ENCODE assay signal across 1 cellular context in the genomic region with DNA sequence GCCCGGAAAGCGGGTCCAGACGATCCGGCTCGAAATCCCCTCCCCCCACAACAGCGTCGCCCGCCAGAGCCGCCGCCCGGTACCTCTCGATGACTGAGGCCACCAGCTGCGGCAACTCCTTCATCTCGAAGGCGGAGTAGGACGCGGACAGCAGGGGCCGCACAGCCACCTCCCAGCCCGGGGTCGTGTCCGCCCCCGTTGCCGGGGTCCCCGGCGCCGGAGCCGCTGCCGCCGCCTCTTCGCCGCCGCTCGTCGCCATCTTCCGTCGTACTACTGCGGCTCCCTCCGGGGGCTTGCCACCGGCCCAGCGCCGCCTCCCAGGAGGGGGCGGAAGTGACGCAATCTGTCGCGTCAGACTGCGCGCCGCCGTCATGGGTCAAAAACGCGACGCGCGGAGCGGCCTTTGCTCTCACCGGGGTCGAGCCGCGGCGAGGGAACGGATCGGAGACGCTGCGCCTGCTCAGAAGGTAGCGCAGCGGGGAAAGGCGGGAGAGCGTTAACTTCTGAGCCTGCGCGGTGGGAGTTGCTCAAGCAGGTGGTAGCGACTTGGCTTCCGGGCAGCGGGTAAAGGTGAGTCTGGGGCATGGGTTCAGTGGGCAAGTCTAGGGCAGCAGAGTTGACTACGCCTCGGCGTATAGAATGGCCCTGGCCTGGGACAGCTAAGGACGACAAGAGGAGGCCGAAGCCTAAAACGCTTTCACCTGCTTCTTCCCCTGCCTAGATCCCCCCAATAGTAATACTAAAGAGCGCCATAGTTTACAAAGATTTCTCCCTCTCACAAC.
TF ChIP-seq lines count a peak whose summit lies in the region.

A gene (minus strand): TSS at position 277 of the 782 bp plus-strand sequence. CDS start 18 bp downstream, at position 259.

TF ChIP-seq in HEK293, 187 proteins besides CTCF, POLR2A, EP300 and RAD21 (continued from another document and continues in another):
- TF ChIP-seq, protein P1, sequence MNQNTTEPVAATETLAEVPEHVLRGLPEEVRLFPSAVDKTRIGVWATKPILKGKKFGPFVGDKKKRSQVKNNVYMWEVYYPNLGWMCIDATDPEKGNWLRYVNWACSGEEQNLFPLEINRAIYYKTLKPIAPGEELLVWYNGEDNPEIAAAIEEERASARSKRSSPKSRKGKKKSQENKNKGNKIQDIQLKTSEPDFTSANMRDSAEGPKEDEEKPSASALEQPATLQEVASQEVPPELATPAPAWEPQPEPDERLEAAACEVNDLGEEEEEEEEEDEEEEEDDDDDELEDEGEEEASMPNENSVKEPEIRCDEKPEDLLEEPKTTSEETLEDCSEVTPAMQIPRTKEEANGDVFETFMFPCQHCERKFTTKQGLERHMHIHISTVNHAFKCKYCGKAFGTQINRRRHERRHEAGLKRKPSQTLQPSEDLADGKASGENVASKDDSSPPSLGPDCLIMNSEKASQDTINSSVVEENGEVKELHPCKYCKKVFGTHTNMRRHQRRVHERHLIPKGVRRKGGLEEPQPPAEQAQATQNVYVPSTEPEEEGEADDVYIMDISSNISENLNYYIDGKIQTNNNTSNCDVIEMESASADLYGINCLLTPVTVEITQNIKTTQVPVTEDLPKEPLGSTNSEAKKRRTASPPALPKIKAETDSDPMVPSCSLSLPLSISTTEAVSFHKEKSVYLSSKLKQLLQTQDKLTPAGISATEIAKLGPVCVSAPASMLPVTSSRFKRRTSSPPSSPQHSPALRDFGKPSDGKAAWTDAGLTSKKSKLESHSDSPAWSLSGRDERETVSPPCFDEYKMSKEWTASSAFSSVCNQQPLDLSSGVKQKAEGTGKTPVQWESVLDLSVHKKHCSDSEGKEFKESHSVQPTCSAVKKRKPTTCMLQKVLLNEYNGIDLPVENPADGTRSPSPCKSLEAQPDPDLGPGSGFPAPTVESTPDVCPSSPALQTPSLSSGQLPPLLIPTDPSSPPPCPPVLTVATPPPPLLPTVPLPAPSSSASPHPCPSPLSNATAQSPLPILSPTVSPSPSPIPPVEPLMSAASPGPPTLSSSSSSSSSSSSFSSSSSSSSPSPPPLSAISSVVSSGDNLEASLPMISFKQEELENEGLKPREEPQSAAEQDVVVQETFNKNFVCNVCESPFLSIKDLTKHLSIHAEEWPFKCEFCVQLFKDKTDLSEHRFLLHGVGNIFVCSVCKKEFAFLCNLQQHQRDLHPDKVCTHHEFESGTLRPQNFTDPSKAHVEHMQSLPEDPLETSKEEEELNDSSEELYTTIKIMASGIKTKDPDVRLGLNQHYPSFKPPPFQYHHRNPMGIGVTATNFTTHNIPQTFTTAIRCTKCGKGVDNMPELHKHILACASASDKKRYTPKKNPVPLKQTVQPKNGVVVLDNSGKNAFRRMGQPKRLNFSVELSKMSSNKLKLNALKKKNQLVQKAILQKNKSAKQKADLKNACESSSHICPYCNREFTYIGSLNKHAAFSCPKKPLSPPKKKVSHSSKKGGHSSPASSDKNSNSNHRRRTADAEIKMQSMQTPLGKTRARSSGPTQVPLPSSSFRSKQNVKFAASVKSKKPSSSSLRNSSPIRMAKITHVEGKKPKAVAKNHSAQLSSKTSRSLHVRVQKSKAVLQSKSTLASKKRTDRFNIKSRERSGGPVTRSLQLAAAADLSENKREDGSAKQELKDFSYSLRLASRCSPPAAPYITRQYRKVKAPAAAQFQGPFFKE (tag by site-specific recombination; IDR thresholded peaks at IDR 0.05; ENCODE audit: borderline replicate concordance): no peak
- TF ChIP-seq RBAK (tag by site-specific recombination; IDR thresholded peaks at IDR 0.05): no peak
- TF ChIP-seq ZNF626 (tag by site-specific recombination; IDR thresholded peaks at IDR 0.05): no peak
- no peak for TF ChIP-seq HOXD13 (CRISPR knock-in tag; IDR thresholded peaks at IDR 0.05; ENCODE audit: borderline replicate concordance)
- no peak for TF ChIP-seq ZNF529 (tag by site-specific recombination; IDR thresholded peaks at IDR 0.05; ENCODE audit: insufficient replicate concordance)
- TF ChIP-seq GLI4 (tag by site-specific recombination; IDR thresholded peaks at IDR 0.05): no peak
- TF ChIP-seq OVOL3 (tag by site-specific recombination; IDR thresholded peaks at IDR 0.05): no peak; the same call in 1 of the 2 replicates
- TF ChIP-seq ZBTB48 (tag by site-specific recombination; IDR thresholded peaks at IDR 0.05): no peak; the same call in 1 of the 2 replicates
- no peak for TF ChIP-seq ZNF510 (tag by site-specific recombination; IDR thresholded peaks at IDR 0.05; ENCODE audit: insufficient replicate concordance)
- peak; percentile 57; the same call in 1 of the 2 replicates for TF ChIP-seq ZNF785 (tag by site-specific recombination; IDR thresholded peaks at IDR 0.05)
- peak; percentile 84 for TF ChIP-seq KLF10 (tag by site-specific recombination; IDR thresholded peaks at IDR 0.05)
- TF ChIP-seq KLF16 (tag by site-specific recombination; IDR thresholded peaks at IDR 0.05): no peak; the same call in 1 of the 2 replicates
- TF ChIP-seq, protein P2, sequence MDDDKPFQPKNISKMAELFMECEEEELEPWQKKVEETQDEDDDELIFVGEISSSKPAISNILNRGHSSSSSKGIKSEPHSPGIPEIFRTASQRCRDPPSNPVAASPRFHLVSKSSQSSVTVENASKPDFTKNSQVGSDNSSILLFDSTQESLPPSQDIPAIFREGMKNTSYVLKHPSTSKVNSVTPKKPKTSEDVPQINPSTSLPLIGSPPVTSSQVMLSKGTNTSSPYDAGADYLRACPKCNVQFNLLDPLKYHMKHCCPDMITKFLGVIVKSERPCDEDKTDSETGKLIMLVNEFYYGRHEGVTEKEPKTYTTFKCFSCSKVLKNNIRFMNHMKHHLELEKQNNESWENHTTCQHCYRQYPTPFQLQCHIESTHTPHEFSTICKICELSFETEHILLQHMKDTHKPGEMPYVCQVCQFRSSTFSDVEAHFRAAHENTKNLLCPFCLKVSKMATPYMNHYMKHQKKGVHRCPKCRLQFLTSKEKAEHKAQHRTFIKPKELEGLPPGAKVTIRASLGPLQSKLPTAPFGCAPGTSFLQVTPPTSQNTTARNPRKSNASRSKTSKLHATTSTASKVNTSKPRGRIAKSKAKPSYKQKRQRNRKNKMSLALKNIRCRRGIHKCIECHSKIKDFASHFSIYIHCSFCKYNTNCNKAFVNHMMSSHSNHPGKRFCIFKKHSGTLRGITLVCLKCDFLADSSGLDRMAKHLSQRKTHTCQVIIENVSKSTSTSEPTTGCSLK (tag by site-specific recombination; IDR thresholded peaks at IDR 0.05): no peak
- TF ChIP-seq, protein P3, sequence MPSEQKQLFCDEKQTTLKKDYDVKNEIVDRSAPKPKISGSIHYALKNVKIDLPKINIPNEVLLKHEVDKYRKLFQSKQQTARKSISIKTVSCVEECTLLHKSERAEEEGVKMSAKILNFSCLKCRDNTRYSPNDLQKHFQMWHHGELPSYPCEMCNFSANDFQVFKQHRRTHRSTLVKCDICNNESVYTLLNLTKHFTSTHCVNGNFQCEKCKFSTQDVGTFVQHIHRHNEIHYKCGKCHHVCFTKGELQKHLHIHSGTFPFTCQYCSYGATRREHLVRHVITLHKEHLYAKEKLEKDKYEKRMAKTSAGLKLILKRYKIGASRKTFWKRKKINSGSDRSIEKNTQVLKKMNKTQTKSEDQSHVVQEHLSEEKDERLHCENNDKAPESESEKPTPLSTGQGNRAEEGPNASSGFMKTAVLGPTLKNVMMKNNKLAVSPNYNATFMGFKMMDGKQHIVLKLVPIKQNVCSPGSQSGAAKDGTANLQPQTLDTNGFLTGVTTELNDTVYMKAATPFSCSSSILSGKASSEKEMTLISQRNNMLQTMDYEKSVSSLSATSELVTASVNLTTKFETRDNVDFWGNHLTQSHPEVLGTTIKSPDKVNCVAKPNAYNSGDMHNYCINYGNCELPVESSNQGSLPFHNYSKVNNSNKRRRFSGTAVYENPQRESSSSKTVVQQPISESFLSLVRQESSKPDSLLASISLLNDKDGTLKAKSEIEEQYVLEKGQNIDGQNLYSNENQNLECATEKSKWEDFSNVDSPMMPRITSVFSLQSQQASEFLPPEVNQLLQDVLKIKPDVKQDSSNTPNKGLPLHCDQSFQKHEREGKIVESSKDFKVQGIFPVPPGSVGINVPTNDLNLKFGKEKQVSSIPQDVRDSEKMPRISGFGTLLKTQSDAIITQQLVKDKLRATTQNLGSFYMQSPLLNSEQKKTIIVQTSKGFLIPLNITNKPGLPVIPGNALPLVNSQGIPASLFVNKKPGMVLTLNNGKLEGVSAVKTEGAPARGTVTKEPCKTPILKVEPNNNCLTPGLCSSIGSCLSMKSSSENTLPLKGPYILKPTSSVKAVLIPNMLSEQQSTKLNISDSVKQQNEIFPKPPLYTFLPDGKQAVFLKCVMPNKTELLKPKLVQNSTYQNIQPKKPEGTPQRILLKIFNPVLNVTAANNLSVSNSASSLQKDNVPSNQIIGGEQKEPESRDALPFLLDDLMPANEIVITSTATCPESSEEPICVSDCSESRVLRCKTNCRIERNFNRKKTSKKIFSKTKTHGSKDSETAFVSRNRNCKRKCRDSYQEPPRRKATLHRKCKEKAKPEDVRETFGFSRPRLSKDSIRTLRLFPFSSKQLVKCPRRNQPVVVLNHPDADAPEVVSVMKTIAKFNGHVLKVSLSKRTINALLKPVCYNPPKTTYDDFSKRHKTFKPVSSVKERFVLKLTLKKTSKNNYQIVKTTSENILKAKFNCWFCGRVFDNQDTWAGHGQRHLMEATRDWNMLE (tag by site-specific recombination; conservative IDR thresholded peaks at IDR 0.05; ENCODE audit: low read depth): peak; percentile 53; the same call in 1 of the 2 replicates
- peak; percentile 94 for TF ChIP-seq SCRT2 (tag by site-specific recombination; IDR thresholded peaks at IDR 0.05)
- no peak for TF ChIP-seq ZNF223 (tag by site-specific recombination; IDR thresholded peaks at IDR 0.05)
- TF ChIP-seq ZNF544 (tag by site-specific recombination; IDR thresholded peaks at IDR 0.05): no peak
- peak; percentile 94 for TF ChIP-seq ZNF610 (tag by site-specific recombination; IDR thresholded peaks at IDR 0.05; ENCODE audit: borderline replicate concordance)
- TF ChIP-seq ZNF473 (tag by site-specific recombination; IDR thresholded peaks at IDR 0.05): no peak
- TF ChIP-seq ZNF530 (tag by site-specific recombination; IDR thresholded peaks at IDR 0.05; ENCODE audit: low read depth): no peak
- TF ChIP-seq, protein P4, sequence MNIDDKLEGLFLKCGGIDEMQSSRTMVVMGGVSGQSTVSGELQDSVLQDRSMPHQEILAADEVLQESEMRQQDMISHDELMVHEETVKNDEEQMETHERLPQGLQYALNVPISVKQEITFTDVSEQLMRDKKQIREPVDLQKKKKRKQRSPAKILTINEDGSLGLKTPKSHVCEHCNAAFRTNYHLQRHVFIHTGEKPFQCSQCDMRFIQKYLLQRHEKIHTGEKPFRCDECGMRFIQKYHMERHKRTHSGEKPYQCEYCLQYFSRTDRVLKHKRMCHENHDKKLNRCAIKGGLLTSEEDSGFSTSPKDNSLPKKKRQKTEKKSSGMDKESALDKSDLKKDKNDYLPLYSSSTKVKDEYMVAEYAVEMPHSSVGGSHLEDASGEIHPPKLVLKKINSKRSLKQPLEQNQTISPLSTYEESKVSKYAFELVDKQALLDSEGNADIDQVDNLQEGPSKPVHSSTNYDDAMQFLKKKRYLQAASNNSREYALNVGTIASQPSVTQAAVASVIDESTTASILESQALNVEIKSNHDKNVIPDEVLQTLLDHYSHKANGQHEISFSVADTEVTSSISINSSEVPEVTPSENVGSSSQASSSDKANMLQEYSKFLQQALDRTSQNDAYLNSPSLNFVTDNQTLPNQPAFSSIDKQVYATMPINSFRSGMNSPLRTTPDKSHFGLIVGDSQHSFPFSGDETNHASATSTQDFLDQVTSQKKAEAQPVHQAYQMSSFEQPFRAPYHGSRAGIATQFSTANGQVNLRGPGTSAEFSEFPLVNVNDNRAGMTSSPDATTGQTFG (tag by site-specific recombination; IDR thresholded peaks at IDR 0.05; ENCODE audit: borderline replicate concordance): no peak
- TF ChIP-seq HOXA7 (CRISPR knock-in tag; IDR thresholded peaks at IDR 0.05; ENCODE audit: borderline replicate concordance): no peak
- peak; percentile 40; the same call in 1 of the 2 replicates for TF ChIP-seq ZBTB20 (tag by site-specific recombination; IDR thresholded peaks at IDR 0.05)
- no peak for TF ChIP-seq ZNF621 (tag by site-specific recombination; IDR thresholded peaks at IDR 0.05)
- TF ChIP-seq ZNF791 (tag by site-specific recombination; IDR thresholded peaks at IDR 0.05): no peak
- TF ChIP-seq ZNF2 (tag by site-specific recombination; IDR thresholded peaks at IDR 0.05): peak; percentile 44; the same call in 1 of the 2 replicates
- TF ChIP-seq ZNF16 (tag by site-specific recombination; IDR thresholded peaks at IDR 0.05; ENCODE audit: low read depth): no peak
- TF ChIP-seq, protein P5, sequence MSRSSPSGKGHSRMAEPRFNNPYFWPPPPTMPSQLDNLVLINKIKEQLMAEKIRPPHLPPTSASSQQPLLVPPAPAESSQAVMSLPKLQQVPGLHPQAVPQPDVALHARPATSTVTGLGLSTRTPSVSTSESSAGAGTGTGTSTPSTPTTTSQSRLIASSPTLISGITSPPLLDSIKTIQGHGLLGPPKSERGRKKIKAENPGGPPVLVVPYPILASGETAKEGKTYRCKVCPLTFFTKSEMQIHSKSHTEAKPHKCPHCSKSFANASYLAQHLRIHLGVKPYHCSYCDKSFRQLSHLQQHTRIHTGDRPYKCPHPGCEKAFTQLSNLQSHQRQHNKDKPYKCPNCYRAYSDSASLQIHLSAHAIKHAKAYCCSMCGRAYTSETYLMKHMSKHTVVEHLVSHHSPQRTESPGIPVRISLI (tag by site-specific recombination; IDR thresholded peaks at IDR 0.05): no peak
- peak; percentile 56; the same call in 1 of the 2 replicates for TF ChIP-seq KLF1 (tag by site-specific recombination; IDR thresholded peaks at IDR 0.05)
- TF ChIP-seq ZNF132 (tag by site-specific recombination; IDR thresholded peaks at IDR 0.05; ENCODE audit: borderline replicate concordance): no peak
- TF ChIP-seq, protein P6, sequence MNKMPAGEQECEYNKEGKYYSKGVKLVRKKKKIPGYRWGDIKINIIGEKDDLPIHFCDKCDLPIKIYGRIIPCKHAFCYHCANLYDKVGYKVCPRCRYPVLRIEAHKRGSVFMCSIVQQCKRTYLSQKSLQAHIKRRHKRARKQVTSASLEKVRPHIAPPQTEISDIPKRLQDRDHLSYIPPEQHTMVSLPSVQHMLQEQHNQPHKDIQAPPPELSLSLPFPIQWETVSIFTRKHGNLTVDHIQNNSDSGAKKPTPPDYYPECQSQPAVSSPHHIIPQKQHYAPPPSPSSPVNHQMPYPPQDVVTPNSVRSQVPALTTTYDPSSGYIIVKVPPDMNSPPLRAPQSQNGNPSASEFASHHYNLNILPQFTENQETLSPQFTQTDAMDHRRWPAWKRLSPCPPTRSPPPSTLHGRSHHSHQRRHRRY (tag by site-specific recombination; IDR thresholded peaks at IDR 0.05): no peak
- TF ChIP-seq ZNF585B (tag by site-specific recombination; IDR thresholded peaks at IDR 0.05): no peak
- no peak for TF ChIP-seq ZNF354C (tag by site-specific recombination; IDR thresholded peaks at IDR 0.05; ENCODE audit: borderline replicate concordance, low read depth)
- no peak for TF ChIP-seq ZNF138 (tag by site-specific recombination; IDR thresholded peaks at IDR 0.05; ENCODE audit: borderline replicate concordance)
- TF ChIP-seq, protein P7, sequence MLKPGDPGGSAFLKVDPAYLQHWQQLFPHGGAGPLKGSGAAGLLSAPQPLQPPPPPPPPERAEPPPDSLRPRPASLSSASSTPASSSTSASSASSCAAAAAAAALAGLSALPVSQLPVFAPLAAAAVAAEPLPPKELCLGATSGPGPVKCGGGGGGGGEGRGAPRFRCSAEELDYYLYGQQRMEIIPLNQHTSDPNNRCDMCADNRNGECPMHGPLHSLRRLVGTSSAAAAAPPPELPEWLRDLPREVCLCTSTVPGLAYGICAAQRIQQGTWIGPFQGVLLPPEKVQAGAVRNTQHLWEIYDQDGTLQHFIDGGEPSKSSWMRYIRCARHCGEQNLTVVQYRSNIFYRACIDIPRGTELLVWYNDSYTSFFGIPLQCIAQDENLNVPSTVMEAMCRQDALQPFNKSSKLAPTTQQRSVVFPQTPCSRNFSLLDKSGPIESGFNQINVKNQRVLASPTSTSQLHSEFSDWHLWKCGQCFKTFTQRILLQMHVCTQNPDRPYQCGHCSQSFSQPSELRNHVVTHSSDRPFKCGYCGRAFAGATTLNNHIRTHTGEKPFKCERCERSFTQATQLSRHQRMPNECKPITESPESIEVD (tag by site-specific recombination; IDR thresholded peaks at IDR 0.05): no peak
- no peak for TF ChIP-seq ZNF311 (tag by site-specific recombination; IDR thresholded peaks at IDR 0.05; ENCODE audit: borderline replicate concordance)
